12 cellular contexts compared by ENCODE assay signal in genomic region chr1:66354311-66354922, GRCh38.
A peak's percentile ranks its signal among the peaks of the same experiment; 100 is the strongest.
DNase-seq lines count a peak whose midpoint lies in the region; ATAC-seq, FAIRE-seq and TF ChIP-seq lines count a peak whose summit lies in the region.
"Had no signal": no experiment of that assay in that cellular context is flagged by ENCODE, and none has a peak within 500 bp of the region (broad histone marks: within the 10 kb centered on the region; RNA-seq: fewer than 3 reads in every experiment).

No MANE protein-coding gene starts in this region.

- H3K4ac ChIP-seq in H9 (ENCODE audit: low read depth, low read length), result no peak overlapping the region

- no peak overlapping the region for H4K8ac ChIP-seq in H9 (replicated peaks; ENCODE audit: insufficient read length, low read depth, low read length)

- no peak overlapping the region for H2BK5ac ChIP-seq in H9 (ENCODE audit: insufficient read length, low read length)

- ATAC-seq in left ventricle myocardium superior (peak; percentile 43), GM18861 (IDR thresholded peaks at IDR 0.05; ENCODE audit: unreplicated experiment) (no peak)
- ATAC-seq: stimulated activated effector memory CD8-positive, alpha-beta T cell treated with anti-CD3 and anti-CD28 coated beads, Interleukin-12 subunit alpha, Interleukin-12 subunit beta, amount 100 ng/mL, for 72 hours had no signal

- H3K27ac Mint-ChIP-seq in H9, result peak overlapping the region; percentile 85 to 98 (median 97)
- H3K27ac Mint-ChIP-seq: activated naive CD8-positive, alpha-beta T cell treated with anti-CD3 and anti-CD28 coated beads, Interleukin-2, amount 10 ng/mL, durations not matched to agents 7 days and 5 days had no signal

- no peak overlapping the region for H2AK5ac ChIP-seq in H9 (ENCODE audit: insufficient read length, low read length)

- H3K18ac ChIP-seq in H9 (ENCODE audit: insufficient read length, low read depth, low read length), result peak overlapping the region; percentile 45

- H2BK20ac ChIP-seq in H9 (ENCODE audit: low read depth, low read length, poor library complexity, severe bottlenecking), result no peak overlapping the region

- no peak overlapping the region for H3K23ac ChIP-seq in H9 (ENCODE audit: insufficient read length, low read depth, low read length)

- peaks cover 18% of the 10 kb centered on the region; the same call in 1 of the 2 replicates for H3K4me1 ChIP-seq in H9 (ENCODE audit: insufficient read depth, low read length)

- no peaks in the 10 kb centered on the region for H4K20me1 ChIP-seq in H9 (ENCODE audit: control insufficient read depth, insufficient read depth, insufficient read length)

- no peaks in the 10 kb centered on the region for H3K9me3 ChIP-seq in H9 (ENCODE audit: control insufficient read depth, low read depth, low read length)
- H3K9me3 ChIP-seq: heart left ventricle, sigmoid colon had no signal

- peaks cover 0 to 11% (median 0%) of the 10 kb centered on the region in 3 experiments; a peak in 2 of 7 replicates for H3K36me3 Mint-ChIP-seq in H9 (ENCODE audit: insufficient read depth in 1 of 3, low read depth in 3 of 3)

- no peaks in the 10 kb centered on the region for H3K27me3 ChIP-seq in H9 (ENCODE audit: insufficient read depth, low read length)
- H3K27me3 ChIP-seq: heart left ventricle, sigmoid colon had no signal

- peak overlapping the region; percentile 9 for H3K4me3 ChIP-seq in retinal pigment epithelial cell (ENCODE audit: low read length)
- H3K4me3 ChIP-seq: sigmoid colon had no signal

- H2BK12ac ChIP-seq in H9 (ENCODE audit: insufficient read length, low read depth, low read length), result no peak overlapping the region

- no peak overlapping the region for H3K56ac ChIP-seq in H9 (ENCODE audit: insufficient read length, low read depth, low read length)

- no peaks in the 10 kb centered on the region; the same call in 1 of the 2 replicates for H3K79me2 ChIP-seq in H9 (ENCODE audit: insufficient read depth, low read length)

- peak overlapping the region; percentile 81 for H2BK120ac ChIP-seq in H9 (ENCODE audit: low read depth, low read length, poor library complexity, severe bottlenecking)

- TF ChIP-seq CTCF in H9 (conservative IDR thresholded peaks at IDR 0.05), result no peak
- TF ChIP-seq CTCF in retinal pigment epithelial cell (conservative IDR thresholded peaks at IDR 0.05; ENCODE audit: low read depth, low read length), result peak; percentile 13

- H3K9me3 Mint-ChIP-seq in H9, result no peaks in the 10 kb centered on the region
- H3K9me3 Mint-ChIP-seq: activated naive CD8-positive, alpha-beta T cell treated with anti-CD3 and anti-CD28 coated beads, Interleukin-2, amount 10 ng/mL, durations not matched to agents 7 days and 5 days; stimulated activated effector memory CD8-positive, alpha-beta T cell treated with anti-CD3 and anti-CD28 coated beads, Interleukin-12 subunit alpha, Interleukin-12 subunit beta, amount 100 ng/mL, for 72 hours had no signal

- H3K27me3 Mint-ChIP-seq in H9 (ENCODE audit: low read depth), result no peaks in the 10 kb centered on the region
- H3K27me3 Mint-ChIP-seq: activated naive CD8-positive, alpha-beta T cell treated with anti-CD3 and anti-CD28 coated beads, Interleukin-2, amount 10 ng/mL, durations not matched to agents 7 days and 5 days had no signal

- H2AFZ ChIP-seq in H9 (ENCODE audit: low read length), result no peak overlapping the region

- H3K4me2 ChIP-seq in H9 (ENCODE audit: insufficient read depth, insufficient read length, low read length), result peak overlapping the region; percentile 60

- intact Hi-C loops in left ventricle myocardium superior (cut with micrococcal nuclease), result no loop called here

- H4K91ac ChIP-seq in H9 (ENCODE audit: insufficient read length, low read depth, low read length), result no peak overlapping the region

- peaks cover 79 to 86% of the 10 kb centered on the region in 2 experiments for H3K4me1 Mint-ChIP-seq in H9

- H3K4me3 Mint-ChIP-seq in H9, result peak overlapping the region; percentile 61 to 71
- H3K4me3 Mint-ChIP-seq: activated naive CD8-positive, alpha-beta T cell treated with anti-CD3 and anti-CD28 coated beads, Interleukin-2, amount 10 ng/mL, durations not matched to agents 7 days and 5 days had no signal

- no peak overlapping the region for H2BK15ac ChIP-seq in H9 (ENCODE audit: low read depth, low read length)

- H3K79me1 ChIP-seq in H9 (ENCODE audit: insufficient read depth, low read depth, low read length, poor library complexity, severe bottlenecking), result no peaks in the 10 kb centered on the region

- no CpG with 5 or more reads among the region's 4 CpGs for WGBS in H9 (ENCODE audit: extremely low coverage, insufficient read length, low lambda C conversion rate)

- peak; percentile 48 for FAIRE-seq in TTC549 (lab: Jason Lieb, UNC)

- peak overlapping the region; percentile 42 for H3K9ac ChIP-seq in H9 (ENCODE audit: extremely low read depth, insufficient read length, low read length)

- no peak overlapping the region for H4K5ac ChIP-seq in H9 (ENCODE audit: insufficient read length, low read depth, low read length)

- H3T11ph ChIP-seq in H9 (ENCODE audit: low read length), result peak overlapping the region; percentile 90

- peak overlapping the region; percentile 79 for H3K27ac ChIP-seq in H9 (ENCODE audit: insufficient read length, low read depth, low read length)

- DNase-seq in H9, result no peak
- no peak for DNase-seq in left ventricle myocardium superior
- DNase-seq in retinal pigment epithelial cell (ENCODE audit: low read depth), result no peak
- no peak for DNase-seq in NCI-H82 (lab: John Stamatoyannopoulos, UW)
- DNase-seq in NCI-H69 (lab: John Stamatoyannopoulos, UW), result no peak
- DNase-seq in cerebellar cortex (ENCODE audit: low spot score), result no peak
- DNase-seq: activated naive CD8-positive, alpha-beta T cell treated with anti-CD3 and anti-CD28 coated beads, Interleukin-2, amount 10 ng/mL, durations not matched to agents 7 days and 5 days; heart left ventricle; sigmoid colon had no signal

- H3K14ac ChIP-seq in H9 (ENCODE audit: insufficient read depth, low read length), result peak overlapping the region; percentile 76; the same call in 1 of the 2 replicates

- H3K23me2 ChIP-seq in H9 (ENCODE audit: insufficient read length, low read depth, low read length, poor library complexity, severe bottlenecking), result peaks cover 4% of the 10 kb centered on the region
